ENCODE assay signal across 27 cellular contexts in the genomic region with DNA sequence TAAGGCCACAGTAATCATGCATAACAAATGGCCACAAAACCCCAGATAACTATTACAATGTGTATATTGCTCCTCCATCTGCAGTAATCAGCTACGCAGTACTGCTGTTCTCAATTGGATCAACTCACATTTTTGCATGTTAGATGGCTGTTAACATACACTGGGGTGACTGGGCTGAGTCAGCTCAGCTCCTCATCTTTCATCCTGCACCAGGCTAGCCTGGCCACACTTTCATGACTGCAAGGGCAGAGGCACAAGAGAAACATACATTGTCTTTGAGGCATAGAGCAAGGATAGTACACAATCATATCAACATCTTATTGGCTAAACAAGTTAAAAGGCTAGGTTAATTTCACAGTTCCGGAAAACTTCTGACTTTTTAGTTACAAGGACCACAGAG.
"Had no signal": no experiment of that assay in that cellular context is flagged by ENCODE, and none has a peak within 500 bp of the region (broad histone marks: within the 10 kb centered on the region; RNA-seq: fewer than 3 reads in every experiment).

No MANE protein-coding gene starts in this region.

- H3K4me3 ChIP-seq: cardiac muscle cell, SJSA1 had no signal

- H3K9me3 ChIP-seq: SJSA1 had no signal

- H3K4me1 ChIP-seq: SJSA1 had no signal

- H3K36me3 ChIP-seq: brain microvascular endothelial cell, cardiac muscle cell, SJSA1 had no signal

- H3K4me1 Mint-ChIP-seq: activated B cell treated with CpG ODN at 0.5 μM for 24 hours; activated CD4-positive, alpha-beta T cell treated with anti-CD3 and anti-CD28 coated beads, Interleukin-2, amount 10 ng/mL, durations not matched to agents 7 days and 5 days; activated T-helper 17 cell treated with anti-CD3 and anti-CD28 coated beads, Interleukin-2, amount 50 U/mL, for 72 hours; T-helper 17 cell had no signal

- H3K27me3 Mint-ChIP-seq: activated B cell treated with CpG ODN at 0.5 μM for 24 hours; activated CD4-positive, alpha-beta memory T cell treated with anti-CD3 and anti-CD28 coated beads for 36 hours; activated CD4-positive, alpha-beta T cell treated with anti-CD3 and anti-CD28 coated beads, Interleukin-2, amount 10 ng/mL, durations not matched to agents 7 days and 5 days; activated naive CD8-positive, alpha-beta T cell; activated T-helper 17 cell treated with anti-CD3 and anti-CD28 coated beads, Interleukin-2, amount 50 U/mL, for 72 hours; T-helper 17 cell had no signal

- H3K36me3 Mint-ChIP-seq: activated CD4-positive, alpha-beta memory T cell treated with anti-CD3 and anti-CD28 coated beads for 36 hours; activated naive CD8-positive, alpha-beta T cell had no signal

- H3K27me3 ChIP-seq: brain microvascular endothelial cell, cardiac muscle cell, SJSA1 had no signal

- DNase-seq: activated B cell treated with CpG ODN at 0.5 μM for 24 hours; activated CD4-positive, alpha-beta memory T cell treated with anti-CD3 and anti-CD28 coated beads for 36 hours; activated CD4-positive, alpha-beta T cell treated with anti-CD3 and anti-CD28 coated beads, Interleukin-2, amount 10 ng/mL, durations not matched to agents 7 days and 5 days; activated CD8-positive, alpha-beta memory T cell treated with anti-CD3 and anti-CD28 coated beads for 24 hours; activated gamma-delta T cell; activated naive CD4-positive, alpha-beta T cell treated with anti-CD3 and anti-CD28 coated beads for 36 hours; activated T-cell treated with anti-CD3 and anti-CD28 coated beads for 4 hours; activated T-cell treated with anti-CD3 and anti-CD28 coated beads, Interleukin-2, amount 50 U/mL, for 48 hours; brain microvascular endothelial cell; Kasumi-1; KBM-7; NCI-H1105 treated with DMSO at 0.1 percent for 48 hours; NCI-H1436 treated with DMSO at 0.1 percent for 48 hours; NCI-H1930; NCI-H2171; NCI-H2227 treated with DMSO at 0.1 percent for 48 hours; NCI-H446 treated with DMSO at 0.1 percent for 48 hours; NCI-H524 treated with DMSO at 0.1 percent for 48 hours; NCI-H774; PC-3; SHP77; T-helper 17 cell; T-helper 9 cell had no signal

- ATAC-seq: activated T-helper 17 cell treated with anti-CD3 and anti-CD28 coated beads, Interleukin-2, amount 50 U/mL, for 72 hours; PC-3; T-helper 17 cell had no signal

- H3K27ac Mint-ChIP-seq: activated B cell treated with CpG ODN at 0.5 μM for 24 hours; activated CD4-positive, alpha-beta memory T cell treated with anti-CD3 and anti-CD28 coated beads for 36 hours; activated CD4-positive, alpha-beta T cell treated with anti-CD3 and anti-CD28 coated beads, Interleukin-2, amount 10 ng/mL, durations not matched to agents 7 days and 5 days; activated naive CD4-positive, alpha-beta T cell treated with anti-CD3 and anti-CD28 coated beads for 36 hours; activated naive CD8-positive, alpha-beta T cell; activated T-helper 17 cell treated with anti-CD3 and anti-CD28 coated beads, Interleukin-2, amount 50 U/mL, for 72 hours; T-helper 17 cell had no signal

- H3K27ac ChIP-seq: brain microvascular endothelial cell, cardiac muscle cell, SJSA1 had no signal

- H3K9me3 Mint-ChIP-seq: activated B cell treated with CpG ODN at 0.5 μM for 24 hours; activated CD4-positive, alpha-beta T cell treated with anti-CD3 and anti-CD28 coated beads, Interleukin-2, amount 10 ng/mL, durations not matched to agents 7 days and 5 days; activated naive CD4-positive, alpha-beta T cell treated with anti-CD3 and anti-CD28 coated beads for 36 hours; activated T-helper 17 cell treated with anti-CD3 and anti-CD28 coated beads, Interleukin-2, amount 50 U/mL, for 72 hours had no signal

- H3K4me3 Mint-ChIP-seq: activated B cell treated with CpG ODN at 0.5 μM for 24 hours; activated CD4-positive, alpha-beta memory T cell treated with anti-CD3 and anti-CD28 coated beads for 36 hours; activated CD4-positive, alpha-beta T cell treated with anti-CD3 and anti-CD28 coated beads, Interleukin-2, amount 10 ng/mL, durations not matched to agents 7 days and 5 days; activated naive CD4-positive, alpha-beta T cell treated with anti-CD3 and anti-CD28 coated beads for 36 hours; activated naive CD8-positive, alpha-beta T cell; activated T-helper 17 cell treated with anti-CD3 and anti-CD28 coated beads, Interleukin-2, amount 50 U/mL, for 72 hours; T-helper 17 cell had no signal
